20 cellular contexts compared by ENCODE assay signal in genomic region chr16:58588406-58588805, GRCh38. TPM values are rescaled to one million over a fixed set of nuclear protein-coding genes. Genes with fewer than 3 reads are reported as not detected.
DNase-seq lines count a peak whose midpoint lies in the region; ATAC-seq, FAIRE-seq and TF ChIP-seq lines count a peak whose summit lies in the region.
"Had no signal": no experiment of that assay in that cellular context is flagged by ENCODE, and none has a peak within 500 bp of the region (broad histone marks: within the 10 kb centered on the region; RNA-seq: fewer than 3 reads in every experiment).

No MANE protein-coding gene starts in this region.

- intact Hi-C loops in HepG2 (cut with micrococcal nuclease; ENCODE audit: unreplicated experiment), result no loop called here
- intact Hi-C loops in right lobe of liver (cut with DNase I), result no loop called here
- intact Hi-C loops in activated T-helper 1 cell treated with anti-CD3 and anti-CD28 coated beads, Interleukin-12 subunit alpha, Interleukin-12 subunit beta, Interleukin-2, Interleukin-4 antibody, amounts not matched to agents 30 ng/mL and 10 ng/mL and 1 ng/mL, durations not matched to agents 14 hours and 24 hours and 36 hours (cut with micrococcal nuclease), result no loop called here
- intact Hi-C loops in naive thymus-derived CD4-positive, alpha-beta T cell (cut with micrococcal nuclease), result no loop called here
- intact Hi-C loops in esophagus squamous epithelium (cut with DNase I), result no loop called here
- intact Hi-C loops in kidney (cut with DNase I), result no loop called here

- H3K27me3 Mint-ChIP-seq in activated T-helper 1 cell treated with anti-CD3 and anti-CD28 coated beads, Interleukin-12 subunit alpha, Interleukin-12 subunit beta, Interleukin-2, Interleukin-4 antibody, amounts not matched to agents 30 ng/mL and 10 ng/mL and 1 ng/mL, durations not matched to agents 14 hours and 24 hours and 36 hours (ENCODE audit: insufficient read depth), result no peaks in the 10 kb centered on the region
- no peaks in the 10 kb centered on the region for H3K27me3 Mint-ChIP-seq in naive thymus-derived CD4-positive, alpha-beta T cell
- H3K27me3 Mint-ChIP-seq: B cell; CD8-positive, alpha-beta memory T cell had no signal

- no peak overlapping the region for H3K4me3 Mint-ChIP-seq in activated T-helper 1 cell treated with anti-CD3 and anti-CD28 coated beads, Interleukin-12 subunit alpha, Interleukin-12 subunit beta, Interleukin-2, Interleukin-4 antibody, amounts not matched to agents 30 ng/mL and 10 ng/mL and 1 ng/mL, durations not matched to agents 14 hours and 24 hours and 36 hours
- H3K4me3 Mint-ChIP-seq in naive thymus-derived CD4-positive, alpha-beta T cell, result no peak overlapping the region
- H3K4me3 Mint-ChIP-seq: B cell; CD8-positive, alpha-beta memory T cell had no signal

- no peak for TF ChIP-seq CTCF in HepG2 (CRISPR knock-in tag; IDR thresholded peaks at IDR 0.05)
- TF ChIP-seq CTCF in right lobe of liver (IDR thresholded peaks at IDR 0.05), result no peak
- TF ChIP-seq CTCF in esophagus squamous epithelium (IDR thresholded peaks at IDR 0.05), result no peak
- TF ChIP-seq CTCF in kidney (IDR thresholded peaks at IDR 0.05; ENCODE audit: borderline replicate concordance, extremely low read depth, insufficient read depth), result no peak

- peaks cover 16% of the 10 kb centered on the region for H3K4me1 Mint-ChIP-seq in activated T-helper 1 cell treated with anti-CD3 and anti-CD28 coated beads, Interleukin-12 subunit alpha, Interleukin-12 subunit beta, Interleukin-2, Interleukin-4 antibody, amounts not matched to agents 30 ng/mL and 10 ng/mL and 1 ng/mL, durations not matched to agents 14 hours and 24 hours and 36 hours (ENCODE audit: low read depth)
- H3K4me1 Mint-ChIP-seq in naive thymus-derived CD4-positive, alpha-beta T cell, result peaks cover 13 to 37% (median 15%) of the 10 kb centered on the region in 7 donors
- H3K4me1 Mint-ChIP-seq: B cell had no signal

- no peak overlapping the region for H3K4me2 ChIP-seq in HepG2 (ENCODE audit: low read depth, low read length)
- H3K4me2 ChIP-seq: BLaER1 treated with 17β-estradiol and CSF1 and Interleukin-3, amounts not matched to agents 10 nM and 100 nM had no signal

- H3K27ac Mint-ChIP-seq in activated T-helper 1 cell treated with anti-CD3 and anti-CD28 coated beads, Interleukin-12 subunit alpha, Interleukin-12 subunit beta, Interleukin-2, Interleukin-4 antibody, amounts not matched to agents 30 ng/mL and 10 ng/mL and 1 ng/mL, durations not matched to agents 14 hours and 24 hours and 36 hours, result peak overlapping the region; percentile 6
- H3K27ac Mint-ChIP-seq in naive thymus-derived CD4-positive, alpha-beta T cell, result peak overlapping the region in 3 of 9 donors; percentile 17 to 48 (median 25)
- H3K27ac Mint-ChIP-seq: B cell had no signal

- H3K9me3 ChIP-seq in HepG2 (ENCODE audit: low read length) (no peaks in the 10 kb centered on the region), right lobe of liver (no peaks in the 10 kb centered on the region), esophagus squamous epithelium (no peaks in the 10 kb centered on the region), kidney (ENCODE audit: control insufficient read depth in 1 of 2, low read length in 2 of 2) (no peaks in the 10 kb centered on the region)
- H3K9me3 ChIP-seq in naive thymus-derived CD4-positive, alpha-beta T cell (ENCODE audit: control insufficient read depth in 2 of 3, low read length in 3 of 3), result no peaks in the 10 kb centered on the region
- H3K9me3 ChIP-seq: BLaER1 treated with 17β-estradiol and CSF1 and Interleukin-3, amounts not matched to agents 10 nM and 100 nM; HAP-1 had no signal

- BruUV-seq in HepG2 (replicated peaks; lab: Mats Ljungman, UMichigan), result no TSS peak

- H3K27me3 ChIP-seq in HepG2 (ENCODE audit: control insufficient read depth in 1 of 2, insufficient read depth in 2 of 2, low read length in 2 of 2) (no peaks in the 10 kb centered on the region), right lobe of liver (no peaks in the 10 kb centered on the region), esophagus squamous epithelium (no peaks in the 10 kb centered on the region)
- no peaks in the 10 kb centered on the region for H3K27me3 ChIP-seq in naive thymus-derived CD4-positive, alpha-beta T cell (ENCODE audit: control insufficient read depth in 2 of 2, insufficient read depth in 2 of 2, low read length in 2 of 2)
- H3K27me3 ChIP-seq: BLaER1 treated with 17β-estradiol and CSF1 and Interleukin-3, amounts not matched to agents 10 nM and 100 nM had no signal

- no peaks in the 10 kb centered on the region for H3K9me3 Mint-ChIP-seq in activated T-helper 1 cell treated with anti-CD3 and anti-CD28 coated beads, Interleukin-12 subunit alpha, Interleukin-12 subunit beta, Interleukin-2, Interleukin-4 antibody, amounts not matched to agents 30 ng/mL and 10 ng/mL and 1 ng/mL, durations not matched to agents 14 hours and 24 hours and 36 hours
- no peaks in the 10 kb centered on the region for H3K9me3 Mint-ChIP-seq in naive thymus-derived CD4-positive, alpha-beta T cell
- H3K9me3 Mint-ChIP-seq: CD8-positive, alpha-beta memory T cell had no signal

- TF ChIP-seq POLR2A in HepG2 (IDR thresholded peaks at IDR 0.05; ENCODE audit: insufficient read depth in 1 of 2, low read depth in 2 of 2, low read length in 2 of 2), result no peak
- TF ChIP-seq POLR2A in right lobe of liver (IDR thresholded peaks at IDR 0.05), result no peak
- no peak for TF ChIP-seq POLR2A in esophagus squamous epithelium (IDR thresholded peaks at IDR 0.05)

- in situ Hi-C loops in HepG2 (cut with HindIII; ENCODE audit: extremely low pct_ligation_motif_present, low pct_unique_long_range_greater_than_20kb), result no loop called here

- H3K4me3 ChIP-seq in HepG2 (replicated peaks in 1 of 3; ENCODE audit: insufficient read depth in 1 of 3, low read depth in 2 of 3, low read length in 3 of 3) (no peak overlapping the region), right lobe of liver (no peak overlapping the region), esophagus squamous epithelium (no peak overlapping the region), kidney (ENCODE audit: low read length in 2 of 2) (no peak overlapping the region)
- no peak overlapping the region for H3K4me3 ChIP-seq in naive thymus-derived CD4-positive, alpha-beta T cell (ENCODE audit: low read length)
- H3K4me3 ChIP-seq: BLaER1 treated with 17β-estradiol and CSF1 and Interleukin-3, amounts not matched to agents 10 nM and 100 nM; GM12878; HAP-1 had no signal

- H3K4me1 ChIP-seq in HepG2 (ENCODE audit: insufficient read depth, low read length) (peaks cover 22% of the 10 kb centered on the region), right lobe of liver (peaks cover 0 to 32% (median 8%) of the 10 kb centered on the region in 4 donors), esophagus squamous epithelium (peaks cover 0 to 4% (median 0%) of the 10 kb centered on the region in 3 donors), kidney (ENCODE audit: control insufficient read depth in 1 of 2, insufficient read depth in 1 of 2, low read depth in 1 of 2, low read length in 2 of 2) (peaks cover 0 to 2% of the 10 kb centered on the region in 2 donors)
- H3K4me1 ChIP-seq in naive thymus-derived CD4-positive, alpha-beta T cell (ENCODE audit: control insufficient read depth in 2 of 2, insufficient read depth in 2 of 2, low read length in 2 of 2), result peaks cover 0 to 4% of the 10 kb centered on the region in 2 donors
- H3K4me1 ChIP-seq: HAP-1 had no signal

- TF ChIP-seq RAD21 in HepG2 (CRISPR knock-in tag; IDR thresholded peaks at IDR 0.05), result no peak

- CTCF ChIA-PET in HepG2 (lab: Yijun Ruan, JAX; ENCODE audit: low intra/inter-chr PET ratio, low total read pairs), result no interaction called here
- CTCF ChIA-PET in naive thymus-derived CD4-positive, alpha-beta T cell (lab: Charles Lee), result no interaction called here

- DNase-seq in HepG2 (ENCODE audit: low spot score) (no peak), right lobe of liver (no peak), HTR-8/SVneo (ENCODE audit: insufficient read length, low spot score) (no peak), esophagus squamous epithelium (lab: John Stamatoyannopoulos, UW) (no peak), kidney (no peak)
- DNase-seq in activated T-helper 1 cell treated with anti-CD3 and anti-CD28 coated beads, Interleukin-12 subunit alpha, Interleukin-12 subunit beta, Interleukin-2, Interleukin-4 antibody, amounts not matched to agents 30 ng/mL and 10 ng/mL and 1 ng/mL, durations not matched to agents 14 hours and 24 hours and 36 hours (ENCODE audit: low spot score), result no peak
- no peak for DNase-seq in naive thymus-derived CD4-positive, alpha-beta T cell
- DNase-seq: CD8-positive, alpha-beta memory T cell; COR-L47; DMS 273 treated with DMSO at 0.1 percent for 48 hours; DMS53; DND-41; EL; IMR-90 had no signal

- no peaks in the 10 kb centered on the region; the same call in 1 of the 2 replicates for H4K20me1 ChIP-seq in HepG2 (ENCODE audit: insufficient read depth, low read length)

- WGBS in HepG2 (ENCODE audit: low lambda C conversion rate), result 98% methylated on average over 3 of the region's 3 CpGs
- 94% methylated on average over 3 of the region's 3 CpGs for WGBS in right lobe of liver (ENCODE audit: insufficient coverage, low coverage, low lambda C conversion rate, missing lambda C conversion rate)
- WGBS in esophagus squamous epithelium, 2 donors, result 75 to 94% methylated on average over 3 of the region's 3 CpGs

- H3K9ac ChIP-seq in HepG2 (ENCODE audit: insufficient read depth, low read depth, low read length) (no peak overlapping the region), kidney (ENCODE audit: low read length in 2 of 2) (no peak overlapping the region)
- H3K9ac ChIP-seq: BLaER1 treated with 17β-estradiol and CSF1 and Interleukin-3, amounts not matched to agents 10 nM and 100 nM had no signal

- no peak for ATAC-seq in HepG2
- ATAC-seq in right lobe of liver, result no peak
- ATAC-seq in naive thymus-derived CD4-positive, alpha-beta T cell, result no peak
- no peak for ATAC-seq in GM18520 (IDR thresholded peaks at IDR 0.05; ENCODE audit: unreplicated experiment)
- ATAC-seq: GM12878 had no signal

- POLR2A ChIA-PET in HepG2 (lab: Yijun Ruan, JAX), result no interaction called here
- POLR2A ChIA-PET in naive thymus-derived CD4-positive, alpha-beta T cell (lab: Charles Lee), result interaction anchor here (1.0 to 1.1 kb wide), 2 partner anchors 8 to 9 kb away, joined by 3 to 4 read pairs; no protein-coding TSS in a partner anchor

- FAIRE-seq in HepG2 (lab: Jason Lieb, UNC) (no peak), HTR-8/SVneo (lab: Jason Lieb, UNC) (peak; percentile 20), kidney (lab: Jason Lieb, UNC) (no peak)
- FAIRE-seq: GM12878, GM19239 had no signal

- peaks cover 47% of the 10 kb centered on the region for H3K36me3 Mint-ChIP-seq in activated T-helper 1 cell treated with anti-CD3 and anti-CD28 coated beads, Interleukin-12 subunit alpha, Interleukin-12 subunit beta, Interleukin-2, Interleukin-4 antibody, amounts not matched to agents 30 ng/mL and 10 ng/mL and 1 ng/mL, durations not matched to agents 14 hours and 24 hours and 36 hours (ENCODE audit: low read depth)
- H3K36me3 Mint-ChIP-seq in naive thymus-derived CD4-positive, alpha-beta T cell, result peaks cover 0 to 56% (median 41%) of the 10 kb centered on the region in 5 donors

- no peak overlapping the region for H2AFZ ChIP-seq in HepG2 (ENCODE audit: low read length)

- H3K36me3 ChIP-seq in HepG2 (replicated peaks in 1 of 2; ENCODE audit: control insufficient read depth in 1 of 2, insufficient read depth in 2 of 2, low read length in 2 of 2), result peaks cover 20 to 84% of the 10 kb centered on the region in 2 experiments
- H3K36me3 ChIP-seq in right lobe of liver, result peaks cover 0 to 53% (median 28%) of the 10 kb centered on the region in 4 donors
- peaks cover 23 to 70% (median 29%) of the 10 kb centered on the region in 3 experiments for H3K36me3 ChIP-seq in naive thymus-derived CD4-positive, alpha-beta T cell (ENCODE audit: control insufficient read depth in 2 of 3, insufficient read depth in 3 of 3, low read length in 3 of 3)
- peaks cover 7 to 98% (median 56%) of the 10 kb centered on the region in 3 donors for H3K36me3 ChIP-seq in esophagus squamous epithelium
- peaks cover 22 to 34% of the 10 kb centered on the region in 2 donors for H3K36me3 ChIP-seq in kidney (ENCODE audit: control insufficient read depth in 1 of 2, insufficient read depth in 2 of 2, low read length in 2 of 2)

- TF ChIP-seq EP300 in HepG2 (IDR thresholded peaks at IDR 0.05; ENCODE audit: low read depth in 2 of 2, low read length in 2 of 2) (no peak), HepG2 (CRISPR knock-in tag; IDR thresholded peaks at IDR 0.05; ENCODE audit: borderline replicate concordance) (no peak)

- H3K79me2 ChIP-seq in HepG2 (ENCODE audit: insufficient read depth, low read length), result peaks cover 6% of the 10 kb centered on the region

- H3K27ac ChIP-seq in HepG2 (ENCODE audit: extremely low read length, insufficient read depth, low read length) (no peak overlapping the region), right lobe of liver (no peak overlapping the region), esophagus squamous epithelium (no peak overlapping the region), kidney (ENCODE audit: low read depth in 2 of 2, low read length in 2 of 2) (no peak overlapping the region)
- peak overlapping the region; percentile 12 for H3K27ac ChIP-seq in naive thymus-derived CD4-positive, alpha-beta T cell (ENCODE audit: low read depth, low read length)
- H3K27ac ChIP-seq: BLaER1 treated with 17β-estradiol and CSF1 and Interleukin-3, amounts not matched to agents 10 nM and 100 nM had no signal

RNA-seq across cellular contexts. Expression of gene CNOT1, which starts 41.2 kb away (rescaled TPM):
- 188 and 399 TPM in 2 replicates for total RNA-seq in HepG2 (2016; rRNA removed; fragmentation: Illumina TruSeq; extraction: Trizol)
- total RNA-seq in HepG2 (2016; cell fraction: cytosol; rRNA removed; fragmentation: Illumina TruSeq; extraction: Trizol; ENCODE audit: low read depth), result 51.8 and 55.4 TPM in 2 replicates
- total RNA-seq in HepG2 (2016; cell fraction: insoluble cytoplasmic fraction; rRNA removed; fragmentation: Illumina TruSeq; extraction: Trizol), result 188 and 419 TPM in 2 replicates
- 139 and 146 TPM in 2 replicates for total RNA-seq in HepG2 (2016; cell fraction: membrane; rRNA removed; fragmentation: Illumina TruSeq; extraction: Trizol)
- 205 and 251 TPM in 2 replicates for total RNA-seq in HepG2 (2016; cell fraction: nucleus; rRNA removed; fragmentation: Illumina TruSeq; extraction: Trizol)
- 232 and 248 TPM in 2 replicates for polyA plus RNA-seq in HepG2 (2011; rRNA removed)
- 187 and 226 TPM in 2 replicates for polyA plus RNA-seq in HepG2 (2011; cell fraction: cytosol; rRNA removed)
- 193 and 225 TPM in 2 replicates for polyA plus RNA-seq in HepG2 (2011; cell fraction: nucleus; rRNA removed)
- 169 and 183 TPM in 2 replicates for polyA plus RNA-seq in HepG2 (2012)
- 35.0 and 38.2 TPM in 2 replicates for polyA plus RNA-seq in HepG2 (2016; cell fraction: cytosol; fragmentation: Illumina TruSeq; extraction: Trizol; ENCODE audit: low read depth)
- polyA plus RNA-seq in HepG2 (2016; cell fraction: insoluble cytoplasmic fraction; fragmentation: Illumina TruSeq; extraction: Trizol; ENCODE audit: low read depth), result 373 and 400 TPM in 2 replicates
- polyA plus RNA-seq in HepG2 (2016; cell fraction: membrane; fragmentation: Illumina TruSeq; extraction: Trizol; ENCODE audit: low read depth), result 61.4 and 81.8 TPM in 2 replicates
- polyA plus RNA-seq in HepG2 (2016; cell fraction: nucleus; fragmentation: Illumina TruSeq; extraction: Trizol; ENCODE audit: insufficient read depth, low read depth), result 268 and 286 TPM in 2 replicates
- 953 and 1,029 TPM in 2 replicates for polyA minus RNA-seq in HepG2 (2011; rRNA and poly(A)+ RNA removed; ENCODE audit: low replicate concordance)
- 281 and 285 TPM in 2 replicates for polyA minus RNA-seq in HepG2 (2011; cell fraction: cytosol; rRNA and poly(A)+ RNA removed)
- 378 and 429 TPM in 2 replicates for polyA minus RNA-seq in HepG2 (2011; cell fraction: nucleus; rRNA and poly(A)+ RNA removed)
- total RNA-seq in right lobe of liver, result 10 to 100 TPM; 53.8 to 74.9 (median 65.5) TPM
- total RNA-seq in activated T-helper 1 cell treated with anti-CD3 and anti-CD28 coated beads, Interleukin-12 subunit alpha, Interleukin-12 subunit beta, Interleukin-2, Interleukin-4 antibody, amounts not matched to agents 30 ng/mL and 10 ng/mL and 1 ng/mL, durations not matched to agents 14 hours and 24 hours and 36 hours, result 270 and 272 TPM in 2 replicates
- total RNA-seq in naive thymus-derived CD4-positive, alpha-beta T cell, result 100 to 1,000 TPM; 216 to 249 (median 236) TPM
- polyA plus RNA-seq in naive thymus-derived CD4-positive, alpha-beta T cell, result 100 to 1,000 TPM in 1 of 2 donors, 10 to 100 TPM in 1; 81.2 to 114 TPM
- total RNA-seq in esophagus squamous epithelium, result 100 to 1,000 TPM; 124 to 229 (median 153) TPM
- total RNA-seq in kidney, result 147 TPM
- polyA plus RNA-seq in kidney (ENCODE audit: insufficient read depth, low read depth, low replicate concordance), result 54.8 TPM
